Comparison of ENCODE assay signal across 9 cellular contexts in the genomic region with DNA sequence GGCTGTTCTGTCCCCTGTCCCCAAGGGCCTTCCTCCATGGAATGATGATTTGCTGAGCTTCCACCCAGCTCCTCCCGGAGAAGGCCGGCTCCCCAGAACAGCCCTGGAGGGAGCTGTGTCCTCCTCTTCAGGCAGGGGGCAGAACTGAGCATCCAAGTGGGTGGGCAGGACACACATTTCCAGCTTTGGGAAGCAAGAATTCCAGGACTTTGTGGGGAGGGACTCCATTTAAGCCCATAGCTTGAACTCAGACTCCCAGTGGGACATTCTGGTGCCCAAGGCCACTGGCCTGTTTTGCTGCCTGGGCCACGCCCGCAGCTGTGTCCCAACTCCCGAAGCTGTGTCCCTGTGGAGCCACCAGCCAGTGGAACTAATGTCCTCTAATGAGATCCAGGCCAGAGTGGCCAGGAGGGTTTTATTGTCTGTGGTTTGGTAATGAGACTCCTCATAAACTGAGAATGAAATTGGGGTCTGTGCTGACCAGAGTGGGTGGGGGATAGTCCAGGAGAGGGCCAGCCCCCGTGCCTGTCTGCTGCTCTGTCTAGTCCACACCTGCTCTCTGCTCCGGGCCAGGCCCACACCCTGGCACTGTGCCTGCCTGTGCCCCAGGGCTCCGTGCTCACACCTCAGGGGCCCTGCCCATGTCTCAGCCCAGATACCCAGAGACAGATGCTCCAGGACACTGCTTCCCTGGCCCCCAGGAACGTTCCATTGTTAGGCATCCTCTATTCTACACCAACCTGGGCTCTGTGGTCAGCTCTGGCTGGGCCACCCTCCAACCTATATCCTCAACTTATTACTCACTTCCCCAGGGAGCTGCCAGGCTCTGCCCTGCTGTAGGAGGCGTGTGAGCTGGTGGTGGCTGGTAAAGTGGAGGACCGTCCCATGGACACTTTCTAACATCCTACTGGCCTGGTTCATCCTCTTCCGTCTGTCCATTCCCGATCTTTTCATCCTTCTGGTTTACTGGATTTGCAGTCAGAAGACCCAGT. TPM values are rescaled to one million over a fixed set of nuclear protein-coding genes. Genes with fewer than 3 reads are reported as not detected.
DNase-seq lines count a peak whose midpoint lies in the region; ATAC-seq, FAIRE-seq and TF ChIP-seq lines count a peak whose summit lies in the region.
"Had no signal": no experiment of that assay in that cellular context is flagged by ENCODE, and none has a peak within 500 bp of the region (broad histone marks: within the 10 kb centered on the region; RNA-seq: fewer than 3 reads in every experiment).

No MANE protein-coding gene starts in this region.

- no peak for TF ChIP-seq POLR2A in A549 (IDR thresholded peaks at IDR 0.05; ENCODE audit: low read length)

- H3K4me1 ChIP-seq in A549 = no peaks in the 10 kb centered on the region
- H3K4me1 ChIP-seq in GM23248 (ENCODE audit: insufficient read depth) = 0 out of 2 replicates have a peak, but pooled peaks cover 9% of the 10 kb centered on the region

- no peaks in the 10 kb centered on the region for H3K27me3 ChIP-seq in GM23248 (replicated peaks; ENCODE audit: insufficient read depth)
- no peaks in the 10 kb centered on the region for H3K27me3 ChIP-seq in WERI-Rb-1 (ENCODE audit: insufficient read depth, low read depth, severe bottlenecking)

- CTCF ChIA-PET in A549 (lab: Yijun Ruan, JAX) = interaction anchor here (0.6 to 2.2 kb wide), 5 partner anchors 8 to 387 kb away, joined by 3 to 6 read pairs (median 3); partner anchors contain the start of gene NECTIN1

- H3K9me2 ChIP-seq in GM23248 (ENCODE audit: insufficient read depth) = no peaks in the 10 kb centered on the region

- H3F3A ChIP-seq in GM23248 (ENCODE audit: insufficient read depth) = 0 out of 2 replicates have a peak, but pooled peaks cover 4% of the 10 kb centered on the region

- DNase-seq in A549 (ENCODE audit: low read depth in 1 of 2, low spot score in 1 of 2) (peak; percentile 21 to 41), GM23248 (peak; percentile 72), WERI-Rb-1 (peak; percentile 49), iPS-NIHi7 (ENCODE audit: extremely low spot score) (peak; percentile 81), KG1 (lab: John Stamatoyannopoulos, UW) (no peak), middle frontal gyrus (ENCODE audit: extremely low spot score, low spot score) (no peak), T-helper 1 cell (no peak)
- no peak for DNase-seq in effector CD4-positive, alpha-beta T cell

- FAIRE-seq in A549 (lab: Jason Lieb, UNC) = no peak
- FAIRE-seq: GM18507 had no signal

- H2AFZ ChIP-seq in GM23248 = no peak overlapping the region

- peaks cover 1% of the 10 kb centered on the region; the same call in 1 of the 2 replicates for H3K79me2 ChIP-seq in GM23248 (ENCODE audit: insufficient read depth)

- TF ChIP-seq RAD21 in A549 (conservative IDR thresholded peaks at IDR 0.05 in 1 of 2, IDR thresholded peaks at IDR 0.05 in 1 of 2) = no peak

- H3K27ac ChIP-seq in A549 (no peak overlapping the region), GM23248 (no peak overlapping the region), WERI-Rb-1 (peak overlapping the region; percentile 57)

- H3K9me3 ChIP-seq in A549 (no peaks in the 10 kb centered on the region), GM23248 (ENCODE audit: low read depth) (no peaks in the 10 kb centered on the region), WERI-Rb-1 (ENCODE audit: severe bottlenecking) (no peaks in the 10 kb centered on the region)

- WGBS in A549 (ENCODE audit: missing lambda C conversion rate) = 80% methylated on average over 7 of the region's 13 CpGs
- WGBS in GM23248 (ENCODE audit: low coverage in 1 of 2, low lambda C conversion rate in 2 of 2, missing lambda C conversion rate in 2 of 2), 2 experiments = 51 to 52% methylated on average over 13 of the region's 13 CpGs

- H3K36me3 ChIP-seq in GM23248 (ENCODE audit: low read depth) (no peaks in the 10 kb centered on the region), WERI-Rb-1 (peaks cover 19% of the 10 kb centered on the region)

- in situ Hi-C loops in GM23248 (cut with MboI) = no loop called here

- TF ChIP-seq CTCF in A549 (IDR thresholded peaks at IDR 0.05) (no peak), WERI-Rb-1 (IDR thresholded peaks at IDR 0.05; ENCODE audit: low read depth, low read length) (peak; percentile 68)

- peak; percentile 52 to 92; a peak in 3 of 6 replicates for ATAC-seq in A549

- no peak overlapping the region for H3K4me3 ChIP-seq in A549
- H3K4me3 ChIP-seq in GM23248 = no peak overlapping the region
- H3K4me3 ChIP-seq in WERI-Rb-1 (ENCODE audit: low read depth, low read length) = no peak overlapping the region

- no peaks in the 10 kb centered on the region for H4K20me1 ChIP-seq in GM23248 (ENCODE audit: insufficient read depth)

- H3K4me2 ChIP-seq in A549 (no peak overlapping the region), GM23248 (ENCODE audit: unreplicated experiment) (no peak overlapping the region)

- POLR2A ChIA-PET in A549 (lab: Yijun Ruan, JAX) = no interaction called here

- TF ChIP-seq EP300 in A549 (IDR thresholded peaks at IDR 0.05) = no peak

- no peak overlapping the region for H3K9ac ChIP-seq in GM23248

TF ChIP-seq in A549, 52 proteins besides CTCF, POLR2A, EP300 and RAD21:
- TF ChIP-seq CEBPB (IDR thresholded peaks at IDR 0.05) (no peak), HEYL (CRISPR knock-in tag; IDR thresholded peaks at IDR 0.05) (no peak), KDM1A (IDR thresholded peaks at IDR 0.05; ENCODE audit: low read depth) (no peak), RNF2 (IDR thresholded peaks at IDR 0.05; ENCODE audit: borderline replicate concordance, low read depth) (no peak), ZFP36 (IDR thresholded peaks at IDR 0.05; ENCODE audit: borderline replicate concordance, partially characterized antibody) (no peak), CHD2 (IDR thresholded peaks at IDR 0.05; ENCODE audit: low read length, partially characterized antibody) (no peak), HOXA7 (CRISPR knock-in tag; IDR thresholded peaks at IDR 0.05) (no peak), PHF8 (IDR thresholded peaks at IDR 0.05; ENCODE audit: borderline replicate concordance, low read depth) (no peak)
- TF ChIP-seq, protein P1, sequence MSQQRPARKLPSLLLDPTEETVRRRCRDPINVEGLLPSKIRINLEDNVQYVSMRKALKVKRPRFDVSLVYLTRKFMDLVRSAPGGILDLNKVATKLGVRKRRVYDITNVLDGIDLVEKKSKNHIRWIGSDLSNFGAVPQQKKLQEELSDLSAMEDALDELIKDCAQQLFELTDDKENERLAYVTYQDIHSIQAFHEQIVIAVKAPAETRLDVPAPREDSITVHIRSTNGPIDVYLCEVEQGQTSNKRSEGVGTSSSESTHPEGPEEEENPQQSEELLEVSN (IDR thresholded peaks at IDR 0.05; ENCODE audit: borderline replicate concordance, low read depth) = no peak

RNA-seq across cellular contexts. Expression of gene NECTIN1, which starts 7.6 kb away (rescaled TPM):
- polyA plus RNA-seq in A549 (2011; rRNA removed) = 2.2 and 4.6 TPM in 2 replicates
- 5.1 and 7.0 TPM in 2 replicates for polyA plus RNA-seq in A549 (2012; cell fraction: cytosol; rRNA removed)
- polyA plus RNA-seq in A549 (2012; cell fraction: nucleus; rRNA removed) = 7.2 and 9.3 TPM in 2 replicates
- 5.4 to 5.5 TPM (median 5.4 TPM) in 3 replicates for polyA plus RNA-seq in A549 (2017; fragmentation: RNase III; extraction: RNeasy Plus Mini Kit Qiagen cat#74134 plus additional on column Dnase treatment)
- 12.9 and 16.0 TPM in 2 replicates for polyA minus RNA-seq in A549 (2011; rRNA and poly(A)+ RNA removed)
- 0.76 and 5.2 TPM in 2 replicates for total RNA-seq in GM23248 (2014; rRNA removed; shearing (Covaris generic))
- polyA plus RNA-seq in GM23248 (2016; fragmentation: Nextera tagmentation; extraction: Ambion mirVana) = 1.0 and 1.3 TPM in 2 replicates

Comparison
In these comparisons a context has a peak if more than half of its experiments do, and no peak if none do; other contexts are left out.
1. DNase-seq: peak in A549 (2 of 2), GM23248 (single experiment), WERI-Rb-1 (single experiment) and iPS-NIHi7 (single experiment); none in KG1 (single experiment), middle frontal gyrus (single experiment), effector CD4-positive, alpha-beta T cell (single experiment) and T-helper 1 cell (0 of 5).